ENCODE assay signal across 29 cellular contexts in the genomic region with DNA sequence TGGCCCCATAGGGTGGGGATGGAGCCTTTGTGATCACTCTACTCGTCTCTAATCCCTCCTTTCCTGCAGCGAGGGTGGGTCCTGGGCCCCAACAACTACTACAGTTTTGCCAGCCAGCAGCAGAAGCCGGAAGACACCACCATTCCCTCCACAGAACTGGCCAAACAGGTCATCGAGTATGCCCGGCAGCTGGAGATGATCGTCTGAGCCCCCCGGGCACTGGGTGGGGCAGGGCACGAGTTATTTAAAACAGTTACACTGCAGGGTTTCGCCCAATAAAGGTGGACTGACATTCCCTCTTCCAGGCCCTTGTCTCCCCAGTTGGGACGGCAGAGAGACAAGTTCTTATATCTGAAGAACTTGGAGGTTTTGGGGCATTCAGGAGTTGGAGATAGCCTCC. TPM values are rescaled to one million over a fixed set of nuclear protein-coding genes. Genes with fewer than 3 reads are reported as not detected.
"Had no signal": no experiment of that assay in that cellular context is flagged by ENCODE, and none has a peak within 500 bp of the region (broad histone marks: within the 10 kb centered on the region; RNA-seq: fewer than 3 reads in every experiment).

No MANE protein-coding gene starts in this region.

- H3K27ac ChIP-seq: coronary artery, epithelial cell of prostate, esophagus squamous epithelium, gastroesophageal sphincter, left ventricle myocardium inferior, lower lobe of right lung, neutrophil, stomach, thoracic aorta, transverse colon had no signal

- H3K4me3 ChIP-seq: coronary artery, esophagus squamous epithelium, gastroesophageal sphincter, left ventricle myocardium inferior, lower lobe of right lung, stomach, thoracic aorta, transverse colon had no signal

- H3K9me3 ChIP-seq: esophagus squamous epithelium, gastroesophageal sphincter, left ventricle myocardium inferior, lower lobe of right lung, neutrophil, stomach, thoracic aorta, transverse colon had no signal

- H3K4me3 Mint-ChIP-seq: endodermal cell, memory B cell, mesothelial cell of epicardium, nephron had no signal

- DNase-seq: effector CD4-positive, alpha-beta T cell; endodermal cell; esophagus squamous epithelium; foreskin fibroblast; glutamatergic neuron; kidney; left cardiac atrium; left ventricle myocardium inferior; lower lobe of right lung; posterior cingulate gyrus; stimulated activated naive CD4-positive, alpha-beta T cell; stomach; substantia nigra; transverse colon had no signal

- FAIRE-seq: kidney, urothelium cell line had no signal

- H3K9me3 Mint-ChIP-seq: endodermal cell, memory B cell, mesothelial cell of epicardium, nephron had no signal

- ATAC-seq: gastroesophageal sphincter, left cardiac atrium, lower lobe of right lung, sciatic nerve had no signal

- H3K27ac Mint-ChIP-seq: endodermal cell, memory B cell, mesothelial cell of epicardium, nephron had no signal

RNA-seq across cellular contexts. Expression of gene GGN, which starts 4.7 kb away (rescaled TPM):
- total RNA-seq: left ventricle myocardium inferior, skeletal muscle tissue, stomach, transverse colon had no signal

RNA-seq across cellular contexts. Expression of gene SPRED3, which starts 5.3 kb away (rescaled TPM):
- total RNA-seq: skeletal muscle tissue had no signal

RNA-seq across cellular contexts. Expression of gene RASGRP4, which starts 42.8 kb away (rescaled TPM):
- total RNA-seq: chondrocyte, dermis microvascular lymphatic vessel endothelial cell, osteocyte, pulmonary artery endothelial cell had no signal
